Comparison of ENCODE assay signal across 14 cellular contexts in the genomic region with DNA sequence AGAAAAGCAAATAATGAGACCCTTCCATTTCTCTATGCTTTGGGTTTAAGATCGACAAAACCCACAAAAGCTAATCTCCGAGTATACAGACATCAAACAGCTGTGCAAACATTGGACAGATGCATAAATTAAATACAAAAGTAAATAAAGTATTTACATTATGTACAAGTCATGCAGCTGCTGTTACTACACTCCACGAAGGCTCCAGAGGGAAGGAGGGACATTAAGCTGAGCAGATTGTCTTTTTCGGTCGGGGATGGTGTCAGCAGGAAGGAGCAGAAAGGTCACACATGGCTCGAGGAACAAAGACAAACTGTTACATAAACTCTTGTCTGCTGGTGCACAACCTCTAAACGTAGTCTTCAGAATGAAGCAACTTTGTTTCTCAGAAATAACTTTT.
DNase-seq lines count a peak whose midpoint lies in the region; ATAC-seq and TF ChIP-seq lines count a peak whose summit lies in the region.
"Had no signal": no experiment of that assay in that cellular context is flagged by ENCODE, and none has a peak within 500 bp of the region (broad histone marks: within the 10 kb centered on the region; RNA-seq: fewer than 3 reads in every experiment).

No MANE protein-coding gene starts in this region.

- peak; percentile 25 for ATAC-seq in mucosa of descending colon
- ATAC-seq: activated CD4-positive, CD25-positive, alpha-beta regulatory T cell treated with anti-CD3 and anti-CD28 coated beads, Interleukin-2, amount 50 U/mL, for 24 hours; GM23338; natural killer cell had no signal

- H3K27ac Mint-ChIP-seq in immature natural killer cell, result no peak overlapping the region
- H3K27ac Mint-ChIP-seq: GM23338, natural killer cell had no signal

- peaks cover 6 to 8% (median 6%) of the 10 kb centered on the region in 3 donors for H3K27me3 Mint-ChIP-seq in immature natural killer cell (ENCODE audit: low read depth in 3 of 3)

- H3K4me1 ChIP-seq in mucosa of descending colon (ENCODE audit: low read depth), result peaks cover 11% of the 10 kb centered on the region

- H3K4me3 ChIP-seq in mucosa of descending colon, result no peak overlapping the region
- H3K4me3 ChIP-seq: GM23338, thoracic aorta had no signal

- TF ChIP-seq CTCF in mucosa of descending colon (IDR thresholded peaks at IDR 0.05), result no peak

- no peaks in the 10 kb centered on the region for H3K9me3 Mint-ChIP-seq in immature natural killer cell
- H3K9me3 Mint-ChIP-seq: GM23338, natural killer cell had no signal

- no peaks in the 10 kb centered on the region for H3K36me3 Mint-ChIP-seq in immature natural killer cell
- H3K36me3 Mint-ChIP-seq: natural killer cell had no signal

- H3K36me3 ChIP-seq in mucosa of descending colon (ENCODE audit: low read depth), result no peaks in the 10 kb centered on the region
- H3K36me3 ChIP-seq: thoracic aorta had no signal

- intact Hi-C loops in mucosa of descending colon (cut with DNase I, micrococcal nuclease), result no loop called here

- DNase-seq in DMS53 (lab: John Stamatoyannopoulos, UW) (peak; percentile 98), NCI-H1105 (lab: John Stamatoyannopoulos, UW) (peak; percentile 94), NCI-H526 treated with DMSO at 0.1 percent for 48 hours (lab: John Stamatoyannopoulos, UW) (peak; percentile 99), mucosa of descending colon (no peak), MV-4-11 (lab: John Stamatoyannopoulos, UW) (no peak), immature natural killer cell (no peak), GM19240 (ENCODE audit: insufficient read length, low spot score) (no peak)
- DNase-seq: activated gamma-delta T cell, aorta, MM.1S, natural killer cell had no signal

- H3K4me1 Mint-ChIP-seq in immature natural killer cell, result no peaks in the 10 kb centered on the region
- H3K4me1 Mint-ChIP-seq: natural killer cell had no signal

- H3K9me3 ChIP-seq in mucosa of descending colon, result no peaks in the 10 kb centered on the region
- H3K9me3 ChIP-seq: thoracic aorta had no signal

- no peak overlapping the region for H3K4me3 Mint-ChIP-seq in immature natural killer cell
- H3K4me3 Mint-ChIP-seq: GM23338, natural killer cell had no signal

Comparison
In these comparisons a context has a peak if more than half of its experiments do, and no peak if none do; other contexts are left out.
1. DNase-seq: peak in DMS53 (single experiment), NCI-H1105 (single experiment) and NCI-H526 treated with DMSO at 0.1 percent for 48 hours (single experiment); none in mucosa of descending colon (0 of 3), MV-4-11 (single experiment), immature natural killer cell (0 of 3) and GM19240 (single experiment).